8 cellular contexts compared by ENCODE assay signal in genomic region chr21:25568230-25568629, GRCh38. TPM values are rescaled to one million over a fixed set of nuclear protein-coding genes. Genes with fewer than 3 reads are reported as not detected.
A peak's percentile ranks its signal among the peaks of the same experiment; 100 is the strongest.
DNase-seq lines count a peak whose midpoint lies in the region; ATAC-seq and TF ChIP-seq lines count a peak whose summit lies in the region.

No MANE protein-coding gene starts in this region.

- TF ChIP-seq CTCF in GM12864 (IDR thresholded peaks at IDR 0.05; ENCODE audit: low read depth, low read length, missing control alignments) (no peak), fibroblast of lung (conservative IDR thresholded peaks at IDR 0.05 in 1 of 2, IDR thresholded peaks at IDR 0.05 in 1 of 2; ENCODE audit: low read depth in 1 of 2, low read length in 2 of 2) (no peak), ovary (IDR thresholded peaks at IDR 0.05) (no peak)

- H3K27ac ChIP-seq in fibroblast of lung (ENCODE audit: insufficient read depth, low read length) (no peak overlapping the region), ovary (no peak overlapping the region)

- 2 to 7% (median 2%) methylated on average over 5 of the region's 5 CpGs for WGBS in ovary, 3 donors

- H3K27me3 ChIP-seq in fibroblast of lung (ENCODE audit: control insufficient read depth, insufficient read depth, low read length) (no peaks in the 10 kb centered on the region), ovary (no peaks in the 10 kb centered on the region)

- no peak for TF ChIP-seq POLR2A in ovary (IDR thresholded peaks at IDR 0.05)

- ATAC-seq in GM21423 (IDR thresholded peaks at IDR 0.05; ENCODE audit: unreplicated experiment) (no peak), GM18868 (IDR thresholded peaks at IDR 0.05; ENCODE audit: unreplicated experiment) (no peak)

- no peak for TF ChIP-seq EP300 in ovary (IDR thresholded peaks at IDR 0.05)

- H3K27ac Mint-ChIP-seq in T-helper 2 cell treated with Interferon-gamma antibody and Interleukin-4, amounts not matched to agents 5 μg/mL and 100 μg/mL, for 36 hours = peak overlapping the region; percentile 74

- H3K9ac ChIP-seq in fibroblast of lung (ENCODE audit: insufficient read depth, low read length) = no peak overlapping the region

- no peaks in the 10 kb centered on the region for H3K9me3 ChIP-seq in fibroblast of lung (ENCODE audit: control insufficient read depth, insufficient read depth, low read depth, low read length)
- H3K9me3 ChIP-seq in ovary = no peaks in the 10 kb centered on the region

- peaks cover 57% of the 10 kb centered on the region for H3K36me3 Mint-ChIP-seq in T-helper 2 cell treated with Interferon-gamma antibody and Interleukin-4, amounts not matched to agents 5 μg/mL and 100 μg/mL, for 36 hours (ENCODE audit: low read depth)

- H3K27me3 Mint-ChIP-seq in T-helper 2 cell treated with Interferon-gamma antibody and Interleukin-4, amounts not matched to agents 5 μg/mL and 100 μg/mL, for 36 hours (ENCODE audit: low read depth) = no peaks in the 10 kb centered on the region

- peak overlapping the region; percentile 67 for H3K4me2 ChIP-seq in fibroblast of lung (ENCODE audit: extremely low read depth, insufficient read depth, low read length)

- no peaks in the 10 kb centered on the region for H3K9me3 Mint-ChIP-seq in T-helper 2 cell treated with Interferon-gamma antibody and Interleukin-4, amounts not matched to agents 5 μg/mL and 100 μg/mL, for 36 hours

- H3K4me3 Mint-ChIP-seq in T-helper 2 cell treated with Interferon-gamma antibody and Interleukin-4, amounts not matched to agents 5 μg/mL and 100 μg/mL, for 36 hours = peak overlapping the region; percentile 53

- no peak overlapping the region for H2AFZ ChIP-seq in fibroblast of lung (ENCODE audit: low read length)

- H3K4me1 ChIP-seq in fibroblast of lung (ENCODE audit: control insufficient read depth, extremely low read depth, insufficient read depth, low read length) (peaks cover 2% of the 10 kb centered on the region), ovary (ENCODE audit: insufficient read depth) (no peaks in the 10 kb centered on the region)

- H3K4me3 ChIP-seq in GM12864 (ENCODE audit: low read depth, low read length) = peak overlapping the region; percentile 90
- peak overlapping the region in 2 of 4 experiments; percentile 2 to 45 for H3K4me3 ChIP-seq in fibroblast of lung (replicated peaks in 1 of 4; ENCODE audit: control extremely low read depth in 1 of 4, insufficient read depth in 1 of 4, low read depth in 3 of 4, low read length in 4 of 4)
- no peak overlapping the region for H3K4me3 ChIP-seq in ovary

- DNase-seq in GM12864 (ENCODE audit: low read depth) = no peak
- DNase-seq in T-helper 2 cell treated with Interferon-gamma antibody and Interleukin-4, amounts not matched to agents 5 μg/mL and 100 μg/mL, for 36 hours (ENCODE audit: low spot score) = no peak
- DNase-seq in fibroblast of lung (ENCODE audit: low read depth in 2 of 2) = peak; percentile 80 to 82
- DNase-seq in ovary = peak; percentile 18 to 50 (median 33)
- no peak for DNase-seq in germinal center (ENCODE audit: low spot score)
- no peak for DNase-seq in ecto neural progenitor cell (ENCODE audit: low spot score)

- H3K79me2 ChIP-seq in fibroblast of lung (ENCODE audit: control insufficient read depth, insufficient read depth, low read length) = peaks cover 54% of the 10 kb centered on the region

- peaks cover 72% of the 10 kb centered on the region for H3K4me1 Mint-ChIP-seq in T-helper 2 cell treated with Interferon-gamma antibody and Interleukin-4, amounts not matched to agents 5 μg/mL and 100 μg/mL, for 36 hours (ENCODE audit: low read depth)

- intact Hi-C loops in ovary (cut with DNase I) = no loop called here

- H3K36me3 ChIP-seq in fibroblast of lung (ENCODE audit: control insufficient read depth, insufficient read depth, low read length) = peaks cover 2% of the 10 kb centered on the region
- no peaks in the 10 kb centered on the region for H3K36me3 ChIP-seq in ovary

- no peaks in the 10 kb centered on the region for H4K20me1 ChIP-seq in fibroblast of lung (ENCODE audit: control insufficient read depth, extremely low read depth, insufficient read depth, low read length)

RNA-seq across cellular contexts. Expression of gene MRPL39, which starts 39.1 kb away (rescaled TPM):
- total RNA-seq in fibroblast of lung = 34.5 and 43.9 TPM in 2 replicates
- polyA plus RNA-seq in fibroblast of lung = 30.5 and 36.3 TPM in 2 replicates
- 30.2 and 41.0 TPM in 2 replicates for polyA plus RNA-seq in fibroblast of lung (2012)
- polyA minus RNA-seq in fibroblast of lung (ENCODE audit: low replicate concordance) = 1.5 and 1.6 TPM in 2 replicates
- 10 to 100 TPM; 15.3 to 22.7 (median 19.0) TPM for total RNA-seq in ovary
- polyA plus RNA-seq in ovary = 10 to 100 TPM; 18.4 to 26.3 TPM

Comparison
In these comparisons a context has a peak if more than half of its experiments do, and no peak if none do; other contexts are left out.
1. DNase-seq: peak in fibroblast of lung (2 of 2) and ovary (5 of 5); none in GM12864 (single experiment), T-helper 2 cell treated with Interferon-gamma antibody and Interleukin-4, amounts not matched to agents 5 μg/mL and 100 μg/mL, for 36 hours (single experiment), germinal center (single experiment) and ecto neural progenitor cell (single experiment).